In genomic region chr11:9613830-9614762, GRCh38 we compare ENCODE assay signal across 8 cellular contexts. TPM values are rescaled to one million over a fixed set of nuclear protein-coding genes. Genes with fewer than 3 reads are reported as not detected.
A peak's percentile ranks its signal among the peaks of the same experiment; 100 is the strongest.
DNase-seq lines count a peak whose midpoint lies in the region; ATAC-seq and FAIRE-seq lines count a peak whose summit lies in the region.

No MANE protein-coding gene starts in this region.

- FAIRE-seq in GM18507 (lab: Jason Lieb, UNC), result peak; percentile 87

- ATAC-seq in HG02943 (IDR thresholded peaks at IDR 0.05; ENCODE audit: low read depth, unreplicated experiment), result peak; percentile 69

- DNase-seq in A172 (ENCODE audit: low spot score) (peak; percentile 84), GM18507 (ENCODE audit: extremely low spot score, insufficient read length, low read depth) (peak; percentile 46), NCI-H2171 (lab: John Stamatoyannopoulos, UW) (peak; percentile 38), islet precursor cell (peak; percentile 94)
- peak; percentile 77 for DNase-seq in activated CD4-positive, CD25-positive, alpha-beta regulatory T cell treated with anti-CD3 and anti-CD28 coated beads, Interleukin-2, amount 50 U/mL, for 16 hours (ENCODE audit: low read depth, low spot score)
- peak; percentile 86 for DNase-seq in central memory CD4-positive, alpha-beta T cell
- DNase-seq in stimulated activated CD4-positive, alpha-beta T cell treated with anti-CD3 and anti-CD28 coated beads, Interleukin-12 subunit alpha, Interleukin-12 subunit beta, amount 100 ng/mL, for 48 hours (ENCODE audit: low read depth in 2 of 3, low spot score in 1 of 3), result peak; percentile 85 to 90 (median 89)

RNA-seq across cellular contexts. Expression of gene WEE1, which starts 40.6 kb away (rescaled TPM):
- total RNA-seq in A172 (2014; rRNA removed; shearing (Covaris generic)), result 77.8 and 85.7 TPM in 2 replicates

RNA-seq across cellular contexts. Expression of gene SWAP70, which starts 49.8 kb away (rescaled TPM):
- 43.2 and 54.7 TPM in 2 replicates for total RNA-seq in A172 (2014; rRNA removed; shearing (Covaris generic))

Comparison
In these comparisons a context has a peak if more than half of its experiments do, and no peak if none do; other contexts are left out.
1. Peak in every context shown above with its lines: DNase-seq and ATAC-seq.
2. DNase-seq: peak in every context shown above with its lines; median percentile 94 in islet precursor cell; 89 in stimulated activated CD4-positive, alpha-beta T cell treated with anti-CD3 and anti-CD28 coated beads, Interleukin-12 subunit alpha, Interleukin-12 subunit beta, amount 100 ng/mL, for 48 hours; 86 in central memory CD4-positive, alpha-beta T cell; 84 in A172; 77 in activated CD4-positive, CD25-positive, alpha-beta regulatory T cell treated with anti-CD3 and anti-CD28 coated beads, Interleukin-2, amount 50 U/mL, for 16 hours; 46 in GM18507; 38 in NCI-H2171.